Comparison of ENCODE assay signal across 14 cellular contexts in the genomic region with DNA sequence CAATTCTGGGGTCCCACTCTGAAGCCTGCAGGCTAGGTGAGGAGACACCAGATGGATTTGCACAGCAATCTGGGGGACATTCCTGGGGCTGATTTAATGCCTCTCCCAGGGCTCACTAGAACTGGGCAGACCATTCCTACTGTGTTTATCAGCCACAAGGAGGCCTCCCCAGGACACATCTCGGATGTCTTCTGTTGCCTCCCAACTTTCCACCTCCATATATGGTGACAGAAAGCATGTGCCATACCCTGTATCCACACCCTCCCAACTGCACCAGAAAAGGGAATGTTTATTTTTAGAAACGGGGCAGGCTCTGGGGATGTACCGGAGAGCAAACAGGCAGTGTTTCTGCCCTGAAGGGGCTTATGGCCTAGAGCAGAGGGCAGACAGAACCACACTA.
DNase-seq lines count a peak whose midpoint lies in the region; ATAC-seq and TF ChIP-seq lines count a peak whose summit lies in the region.
"Had no signal": no experiment of that assay in that cellular context is flagged by ENCODE, and none has a peak within 500 bp of the region (broad histone marks: within the 10 kb centered on the region; RNA-seq: fewer than 3 reads in every experiment).

No MANE protein-coding gene starts in this region.

- BruUV-seq in OCI-LY7 (replicated peaks; lab: Mats Ljungman, UMichigan): no TSS peak

- no peaks in the 10 kb centered on the region for H3K36me3 Mint-ChIP-seq in CD4-positive, alpha-beta memory T cell
- no peaks in the 10 kb centered on the region for H3K36me3 Mint-ChIP-seq in osteocyte (ENCODE audit: unreplicated experiment)
- H3K36me3 Mint-ChIP-seq in activated CD8-positive, alpha-beta T cell treated with anti-CD3 and anti-CD28 coated beads, Interleukin-2, amount 10 ng/mL, durations not matched to agents 7 days and 5 days (ENCODE audit: low read depth): no peaks in the 10 kb centered on the region

- no peaks in the 10 kb centered on the region for H4K20me1 ChIP-seq in OCI-LY7 (ENCODE audit: insufficient read depth, low read length)

- H2AFZ ChIP-seq in OCI-LY7 (ENCODE audit: low read length): no peak overlapping the region

- intact Hi-C loops in CD4-positive, alpha-beta memory T cell (cut with micrococcal nuclease): no loop called here
- intact Hi-C loops in OCI-LY7 (cut with micrococcal nuclease; ENCODE audit: unreplicated experiment): no loop called here

- H3K27ac ChIP-seq in CD4-positive, alpha-beta memory T cell (ENCODE audit: low read depth, low read length): no peak overlapping the region
- peak overlapping the region; percentile 16 for H3K27ac ChIP-seq in OCI-LY7 (ENCODE audit: low read depth, low read length, poor library complexity, severe bottlenecking)
- H3K27ac ChIP-seq: neutrophil had no signal

- no peak overlapping the region for H3K4me3 Mint-ChIP-seq in CD4-positive, alpha-beta memory T cell
- H3K4me3 Mint-ChIP-seq in osteocyte (ENCODE audit: unreplicated experiment): no peak overlapping the region
- no peak overlapping the region for H3K4me3 Mint-ChIP-seq in activated CD8-positive, alpha-beta T cell treated with anti-CD3 and anti-CD28 coated beads, Interleukin-2, amount 10 ng/mL, durations not matched to agents 7 days and 5 days
- H3K4me3 Mint-ChIP-seq: T-helper 1 cell treated with Interleukin-12 subunit alpha and Interleukin-12 subunit beta and Interleukin-4 antibody, amounts not matched to agents 30 μg/mL and 1 μg/mL, for 36 hours had no signal

- no peaks in the 10 kb centered on the region for H3K27me3 ChIP-seq in CD4-positive, alpha-beta memory T cell (ENCODE audit: insufficient read depth, low read length)

- no peaks in the 10 kb centered on the region for H3K9me2 ChIP-seq in OCI-LY7 (ENCODE audit: insufficient read depth, low read length)

- H3K27me3 Mint-ChIP-seq in CD4-positive, alpha-beta memory T cell: peaks cover 2% of the 10 kb centered on the region in 2 donors
- no peaks in the 10 kb centered on the region for H3K27me3 Mint-ChIP-seq in osteocyte (ENCODE audit: unreplicated experiment)
- peaks cover 3% of the 10 kb centered on the region for H3K27me3 Mint-ChIP-seq in activated CD8-positive, alpha-beta T cell treated with anti-CD3 and anti-CD28 coated beads, Interleukin-2, amount 10 ng/mL, durations not matched to agents 7 days and 5 days (ENCODE audit: low read depth)

- peaks cover 22% of the 10 kb centered on the region for H3K4me1 ChIP-seq in CD4-positive, alpha-beta memory T cell (ENCODE audit: insufficient read depth, low read length)
- H3K4me1 ChIP-seq in OCI-LY7 (ENCODE audit: insufficient read depth, low read length, poor library complexity, severe bottlenecking): peaks cover 15% of the 10 kb centered on the region

- no peak for TF ChIP-seq CTCF in OCI-LY7 (conservative IDR thresholded peaks at IDR 0.05; ENCODE audit: low read length)
- peak; percentile 2 for TF ChIP-seq CTCF in fibroblast of villous mesenchyme (IDR thresholded peaks at IDR 0.05; ENCODE audit: insufficient read depth, low read depth, low read length)
- peak; percentile 40 for TF ChIP-seq CTCF in osteocyte (IDR thresholded peaks at IDR 0.05)

- DNase-seq in CD4-positive, alpha-beta memory T cell: no peak
- DNase-seq in OCI-LY7 (ENCODE audit: low spot score) (no peak), fibroblast of villous mesenchyme (ENCODE audit: low read depth) (no peak), osteocyte (ENCODE audit: extremely low spot score, unreplicated experiment) (no peak), amygdala (lab: John Stamatoyannopoulos, UW) (no peak), NCI-H1417 treated with DMSO at 0.1 percent for 48 hours (lab: John Stamatoyannopoulos, UW) (no peak)
- DNase-seq in activated CD8-positive, alpha-beta T cell treated with anti-CD3 and anti-CD28 coated beads, Interleukin-2, amount 10 ng/mL, durations not matched to agents 7 days and 5 days: no peak
- DNase-seq: activated CD4-positive, CD25-positive, alpha-beta regulatory T cell; GF-D8; NCI-H1105 treated with DMSO at 0.1 percent for 48 hours had no signal

- no peaks in the 10 kb centered on the region for H3K9me3 ChIP-seq in CD4-positive, alpha-beta memory T cell (ENCODE audit: control insufficient read depth in 1 of 2, low read length in 2 of 2)
- H3K9me3 ChIP-seq in OCI-LY7 (ENCODE audit: low read length): no peaks in the 10 kb centered on the region
- H3K9me3 ChIP-seq: neutrophil had no signal

- H3K79me2 ChIP-seq in OCI-LY7 (ENCODE audit: insufficient read depth, low read depth, low read length): no peaks in the 10 kb centered on the region

- H3K9me3 Mint-ChIP-seq in CD4-positive, alpha-beta memory T cell: no peaks in the 10 kb centered on the region
- H3K9me3 Mint-ChIP-seq in osteocyte (ENCODE audit: unreplicated experiment): peaks cover 4% of the 10 kb centered on the region
- H3K9me3 Mint-ChIP-seq in activated CD8-positive, alpha-beta T cell treated with anti-CD3 and anti-CD28 coated beads, Interleukin-2, amount 10 ng/mL, durations not matched to agents 7 days and 5 days (ENCODE audit: insufficient read depth): no peaks in the 10 kb centered on the region
- H3K9me3 Mint-ChIP-seq: T-helper 1 cell treated with Interleukin-12 subunit alpha and Interleukin-12 subunit beta and Interleukin-4 antibody, amounts not matched to agents 30 μg/mL and 1 μg/mL, for 36 hours had no signal

- H3K27ac Mint-ChIP-seq in CD4-positive, alpha-beta memory T cell: peak overlapping the region in 5 of 7 donors; percentile 24 to 86 (median 49)
- peak overlapping the region; percentile 74 for H3K27ac Mint-ChIP-seq in osteocyte (ENCODE audit: unreplicated experiment)
- H3K27ac Mint-ChIP-seq in activated CD8-positive, alpha-beta T cell treated with anti-CD3 and anti-CD28 coated beads, Interleukin-2, amount 10 ng/mL, durations not matched to agents 7 days and 5 days: no peak overlapping the region
- H3K27ac Mint-ChIP-seq: T-helper 1 cell treated with Interleukin-12 subunit alpha and Interleukin-12 subunit beta and Interleukin-4 antibody, amounts not matched to agents 30 μg/mL and 1 μg/mL, for 36 hours had no signal

- no peaks in the 10 kb centered on the region for H3K36me3 ChIP-seq in CD4-positive, alpha-beta memory T cell (ENCODE audit: insufficient read depth, low read length)
- no peaks in the 10 kb centered on the region for H3K36me3 ChIP-seq in OCI-LY7 (ENCODE audit: insufficient read depth, low read length)
- H3K36me3 ChIP-seq: neutrophil had no signal

- H3K4me3 ChIP-seq in CD4-positive, alpha-beta memory T cell (ENCODE audit: low read length in 2 of 2): no peak overlapping the region
- no peak overlapping the region for H3K4me3 ChIP-seq in OCI-LY7 (ENCODE audit: low read depth, low read length, poor library complexity, severe bottlenecking)
- H3K4me3 ChIP-seq in fibroblast of villous mesenchyme (ENCODE audit: low read depth, low read length): no peak overlapping the region
- H3K4me3 ChIP-seq: lung had no signal

- no peak for ATAC-seq in activated CD8-positive, alpha-beta T cell treated with anti-CD3 and anti-CD28 coated beads, Interleukin-2, amount 10 ng/mL, durations not matched to agents 7 days and 5 days
- no peak for ATAC-seq in HG03039 (IDR thresholded peaks at IDR 0.05; ENCODE audit: unreplicated experiment)

- H3K4me2 ChIP-seq in OCI-LY7 (ENCODE audit: low read length): no peak overlapping the region

- CTCF ChIA-PET in CD4-positive, alpha-beta memory T cell (lab: Charles Lee; ENCODE audit: partially characterized antibody): interaction anchor here (0.7 to 1.2 kb wide), 3 partner anchors 13 to 143 kb away, joined by 3 to 4 read pairs (median 4); no protein-coding TSS in a partner anchor
- CTCF ChIA-PET in OCI-LY7 (lab: Charles Lee; ENCODE audit: unreplicated experiment): no interaction called here
- CTCF ChIA-PET in activated CD8-positive, alpha-beta T cell treated with anti-CD3 and anti-CD28 coated beads, Interleukin-2, amount 10 ng/mL, durations not matched to agents 7 days and 5 days (lab: Charles Lee): interaction anchor here (1.7 kb wide), 1 partner anchor 14 kb away, joined by 10 read pairs; no protein-coding TSS in a partner anchor

- H3K4me1 Mint-ChIP-seq in CD4-positive, alpha-beta memory T cell: peaks cover 13 to 20% (median 15%) of the 10 kb centered on the region in 4 donors
- peaks cover 51% of the 10 kb centered on the region for H3K4me1 Mint-ChIP-seq in osteocyte (ENCODE audit: unreplicated experiment)
- peaks cover 13% of the 10 kb centered on the region for H3K4me1 Mint-ChIP-seq in activated CD8-positive, alpha-beta T cell treated with anti-CD3 and anti-CD28 coated beads, Interleukin-2, amount 10 ng/mL, durations not matched to agents 7 days and 5 days (ENCODE audit: low read depth)

- POLR2A ChIA-PET in CD4-positive, alpha-beta memory T cell (lab: Charles Lee; ENCODE audit: partially characterized antibody): interaction anchor here (0.8 to 1.2 kb wide), 4 partner anchors 13 to 31 kb away, joined by 3 to 10 read pairs (median 5); no protein-coding TSS in a partner anchor
- POLR2A ChIA-PET in OCI-LY7 (lab: Charles Lee): interaction anchor here (0.8 kb wide), 1 partner anchor 8 kb away, joined by 3 read pairs; no protein-coding TSS in a partner anchor
- POLR2A ChIA-PET in activated CD8-positive, alpha-beta T cell treated with anti-CD3 and anti-CD28 coated beads, Interleukin-2, amount 10 ng/mL, durations not matched to agents 7 days and 5 days (lab: Charles Lee): no interaction called here
